In genomic region chr7:17769918-17770317, GRCh38 we compare ENCODE assay signal across 8 cellular contexts.
A peak's percentile ranks its signal among the peaks of the same experiment; 100 is the strongest.
DNase-seq lines count a peak whose midpoint lies in the region; ATAC-seq and TF ChIP-seq lines count a peak whose summit lies in the region.

No MANE protein-coding gene starts in this region.

- no peak overlapping the region for H3K4me3 Mint-ChIP-seq in mesothelial cell of epicardium

- no peak for TF ChIP-seq EP300 in stomach (IDR thresholded peaks at IDR 0.05)

- no peak overlapping the region for H3K27ac Mint-ChIP-seq in mesothelial cell of epicardium

- H3K27ac ChIP-seq in stomach, result no peak overlapping the region

- DNase-seq in Ammon's horn (ENCODE audit: low spot score), result peak; percentile 76
- DNase-seq in NCI-H446 (lab: John Stamatoyannopoulos, UW), result peak; percentile 32 to 67
- peak; percentile 15 to 42 for DNase-seq in activated CD4-positive, alpha-beta T cell treated with anti-CD3 and anti-CD28 coated beads for 4 hours
- DNase-seq in effector CD8-positive, alpha-beta T cell (lab: John Stamatoyannopoulos, UW), result peak; percentile 1
- peak in 1 of 2 experiments; percentile 58 for DNase-seq in mesothelial cell of epicardium (ENCODE audit: low spot score in 2 of 2, unreplicated experiment in 2 of 2)
- peak; percentile 59 for DNase-seq in stomach

- no peaks in the 10 kb centered on the region for H3K36me3 ChIP-seq in stomach

- peak; percentile 43 for TF ChIP-seq CTCF in mesothelial cell of epicardium (IDR thresholded peaks at IDR 0.05; ENCODE audit: unreplicated experiment)
- TF ChIP-seq CTCF in stomach (IDR thresholded peaks at IDR 0.05), result peak in 4 of 7 experiments; percentile 38 to 54 (median 46)

- intact Hi-C loops in stomach (cut with DNase I; ENCODE audit: low total_unique reads), result no loop called here

- H3K4me1 Mint-ChIP-seq in mesothelial cell of epicardium, result peaks cover 28% of the 10 kb centered on the region

- H3K9me3 ChIP-seq in stomach, result no peaks in the 10 kb centered on the region

- H3K27me3 Mint-ChIP-seq in mesothelial cell of epicardium (ENCODE audit: low read depth), result no peaks in the 10 kb centered on the region

- no peaks in the 10 kb centered on the region for H3K36me3 Mint-ChIP-seq in mesothelial cell of epicardium

- TF ChIP-seq POLR2A in stomach (IDR thresholded peaks at IDR 0.05), result no peak

- H3K4me3 ChIP-seq in stomach, result no peak overlapping the region

- 28 to 37% (median 31%) methylated on average over 2 of the region's 2 CpGs for WGBS in stomach, 5 donors

- ATAC-seq in GM18861 (IDR thresholded peaks at IDR 0.05; ENCODE audit: unreplicated experiment) (peak; percentile 43), HG03342 (IDR thresholded peaks at IDR 0.05; ENCODE audit: unreplicated experiment) (peak; percentile 83)

- peaks cover 18% of the 10 kb centered on the region for H3K9me3 Mint-ChIP-seq in mesothelial cell of epicardium

- no peaks in the 10 kb centered on the region for H3K27me3 ChIP-seq in stomach

- peaks cover 0 to 7% (median 3%) of the 10 kb centered on the region in 4 donors for H3K4me1 ChIP-seq in stomach
